In genomic region chr14:71232506-71232905, GRCh38 we compare ENCODE assay signal across 15 cellular contexts.
DNase-seq lines count a peak whose midpoint lies in the region; ATAC-seq, FAIRE-seq and TF ChIP-seq lines count a peak whose summit lies in the region.
"Had no signal": no experiment of that assay in that cellular context is flagged by ENCODE, and none has a peak within 500 bp of the region (broad histone marks: within the 10 kb centered on the region; RNA-seq: fewer than 3 reads in every experiment).

No MANE protein-coding gene starts in this region.

- TF ChIP-seq POLR2A in GM12892 (IDR thresholded peaks at IDR 0.05; ENCODE audit: low read depth, low read length) = no peak

- H3K9ac ChIP-seq in OCI-LY3 (ENCODE audit: low read length) = peak overlapping the region; percentile 67
- H3K9ac ChIP-seq: BLaER1 had no signal

- no peaks in the 10 kb centered on the region for H3K9me3 ChIP-seq in OCI-LY3 (ENCODE audit: insufficient read depth, low read length)
- H3K9me3 ChIP-seq: BLaER1, Caco-2 had no signal

- DNase-seq in NCI-H146 (lab: John Stamatoyannopoulos, UW) (peak; percentile 23), NCI-H146 treated with DMSO at 0.1 percent for 48 hours (lab: John Stamatoyannopoulos, UW; ENCODE audit: unreplicated experiment) (no peak), GM12892 (ENCODE audit: insufficient read length) (no peak), urothelium cell line (ENCODE audit: low spot score) (no peak), NCI-H524 (lab: John Stamatoyannopoulos, UW) (no peak)
- DNase-seq: 8988T; AML-193; Caco-2; CD8-positive, alpha-beta memory T cell; H7 had no signal

- H4K20me1 ChIP-seq in OCI-LY3 (ENCODE audit: insufficient read depth, low read length) = no peaks in the 10 kb centered on the region
- H4K20me1 ChIP-seq: BLaER1 had no signal

- peaks cover 21% of the 10 kb centered on the region for H3K4me1 ChIP-seq in OCI-LY3 (ENCODE audit: low read length)
- H3K4me1 ChIP-seq: BLaER1 had no signal

- H3K4me3 ChIP-seq in OCI-LY3 (ENCODE audit: low read length) = peak overlapping the region; percentile 80
- H3K4me3 ChIP-seq: BLaER1, GM12878, GM23338 had no signal

- no peak for ATAC-seq in HG02678 (IDR thresholded peaks at IDR 0.05; ENCODE audit: unreplicated experiment)

- peak overlapping the region; percentile 71 for H3K4me2 ChIP-seq in OCI-LY3 (ENCODE audit: low read length)
- H3K4me2 ChIP-seq: BLaER1, GM23338 had no signal

- peak overlapping the region; percentile 25; the same call in 1 of the 2 replicates for H2AFZ ChIP-seq in OCI-LY3 (ENCODE audit: low read depth, low read length)

- H3K36me3 ChIP-seq in OCI-LY3 (replicated peaks; ENCODE audit: low read depth, low read length) = no peaks in the 10 kb centered on the region
- H3K36me3 ChIP-seq: BLaER1 had no signal

- no peaks in the 10 kb centered on the region for H3K27me3 ChIP-seq in OCI-LY3 (ENCODE audit: low read depth, low read length)
- H3K27me3 ChIP-seq: BLaER1 had no signal

- H3K27ac ChIP-seq in OCI-LY3 (ENCODE audit: low read length) = peak overlapping the region; percentile 66
- H3K27ac ChIP-seq: BLaER1 had no signal

- no peak for TF ChIP-seq CTCF in OCI-LY3 (IDR thresholded peaks at IDR 0.05; ENCODE audit: low read depth, low read length)

- no peaks in the 10 kb centered on the region for H3K79me2 ChIP-seq in OCI-LY3 (ENCODE audit: low read length)

- FAIRE-seq in GM12892 (lab: Jason Lieb, UNC) (peak; percentile 21), urothelium cell line (lab: Jason Lieb, UNC) (peak; percentile 94)
- FAIRE-seq: GM12878 had no signal
